In the genomic region with DNA sequence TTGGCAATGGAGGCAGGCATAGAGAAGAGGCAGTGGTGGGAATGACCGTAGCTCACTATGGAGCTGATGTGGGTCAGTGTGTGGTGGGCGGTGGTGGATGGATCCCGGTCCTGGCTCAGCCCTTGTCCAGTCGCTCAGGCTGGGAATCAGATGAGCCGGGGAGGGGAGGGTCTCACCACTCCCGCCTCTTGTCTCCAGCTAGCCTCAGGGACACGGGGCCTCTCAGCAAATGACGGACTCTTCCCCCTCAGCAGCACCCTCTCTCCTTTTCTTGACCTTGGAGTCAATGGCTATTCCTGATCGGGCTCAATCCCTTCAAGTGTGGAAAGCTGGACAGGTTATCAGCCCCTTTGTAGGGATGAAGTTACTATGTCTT, we compare ENCODE assay signal across 27 cellular contexts.
"Had no signal": no experiment of that assay in that cellular context is flagged by ENCODE, and none has a peak within 500 bp of the region (broad histone marks: within the 10 kb centered on the region; RNA-seq: fewer than 3 reads in every experiment).

No MANE protein-coding gene starts in this region.

- DNase-seq: activated CD4-positive, alpha-beta memory T cell treated with anti-CD3 and anti-CD28 coated beads for 36 hours; activated CD4-positive, alpha-beta T cell treated with anti-CD3 and anti-CD28 coated beads, Interleukin-2, amount 50 U/mL, for 1 hour; activated CD8-positive, alpha-beta memory T cell treated with anti-CD3 and anti-CD28 coated beads, Interleukin-2, amount 50 U/mL, for 4 hours; activated gamma-delta T cell treated with Interleukin-2 at 50 U/mL for 16 hours; activated naive CD4-positive, alpha-beta T cell treated with anti-CD3 and anti-CD28 coated beads for 36 hours; activated T-cell treated with anti-CD3 and anti-CD28 coated beads for 4 hours; activated T-cell treated with anti-CD3 and anti-CD28 coated beads, Interleukin-2, amount 50 U/mL, for 4 hours; amniotic stem cell; brain microvascular endothelial cell; central memory CD4-positive, alpha-beta T cell; MM.1S; MV-4-11; NCI-H1092; NCI-H1436 treated with DMSO at 0.1 percent for 48 hours; NCI-H1694 treated with DMSO at 0.1 percent for 48 hours; NCI-H2029; NCI-H345; NCI-H524 treated with DMSO at 0.1 percent for 48 hours; SHP77; SJCRH30 had no signal

- H3K27ac Mint-ChIP-seq: activated CD4-positive, alpha-beta memory T cell treated with anti-CD3 and anti-CD28 coated beads for 36 hours; activated naive CD4-positive, alpha-beta T cell treated with anti-CD3 and anti-CD28 coated beads for 36 hours; activated T-helper 1 cell treated with anti-CD3 and anti-CD28 coated beads, Interleukin-12 subunit alpha, Interleukin-12 subunit beta, Interleukin-2, Interleukin-4 antibody, amounts not matched to agents 30 ng/mL and 10 ng/mL and 1 ng/mL, durations not matched to agents 14 hours and 24 hours and 36 hours; T-helper 1 cell treated with Interleukin-12 subunit alpha and Interleukin-12 subunit beta and Interleukin-4 antibody, amounts not matched to agents 30 μg/mL and 1 μg/mL, for 36 hours; T-helper 2 cell treated with Interferon-gamma antibody and Interleukin-4, amounts not matched to agents 5 μg/mL and 100 μg/mL, for 36 hours had no signal

- H3K4me3 ChIP-seq: SJCRH30, SK-N-MC had no signal

- H3K36me3 Mint-ChIP-seq: activated CD4-positive, alpha-beta memory T cell treated with anti-CD3 and anti-CD28 coated beads for 36 hours; activated naive CD4-positive, alpha-beta T cell treated with anti-CD3 and anti-CD28 coated beads, Interleukin-2, amount 50 U/mL, for 72 hours had no signal

- ATAC-seq: activated naive CD4-positive, alpha-beta T cell treated with anti-CD3 and anti-CD28 coated beads, Interleukin-2, amount 50 U/mL, for 72 hours; activated T-cell treated with anti-CD3 and anti-CD28 coated beads, Interleukin-2, amount 50 U/mL, for 4 hours; Panc1 had no signal

- H3K36me3 ChIP-seq: brain microvascular endothelial cell, SJCRH30 had no signal

- H3K9me3 Mint-ChIP-seq: activated CD4-positive, alpha-beta memory T cell treated with anti-CD3 and anti-CD28 coated beads for 36 hours; activated naive CD4-positive, alpha-beta T cell treated with anti-CD3 and anti-CD28 coated beads for 36 hours; activated naive CD4-positive, alpha-beta T cell treated with anti-CD3 and anti-CD28 coated beads, Interleukin-2, amount 50 U/mL, for 72 hours; activated T-cell treated with anti-CD3 and anti-CD28 coated beads, Interleukin-2, amount 50 U/mL, for 4 hours; activated T-helper 1 cell treated with anti-CD3 and anti-CD28 coated beads, Interleukin-12 subunit alpha, Interleukin-12 subunit beta, Interleukin-2, Interleukin-4 antibody, amounts not matched to agents 30 ng/mL and 10 ng/mL and 1 ng/mL, durations not matched to agents 14 hours and 24 hours and 36 hours; T-helper 1 cell treated with Interleukin-12 subunit alpha and Interleukin-12 subunit beta and Interleukin-4 antibody, amounts not matched to agents 30 μg/mL and 1 μg/mL, for 36 hours; T-helper 2 cell treated with Interferon-gamma antibody and Interleukin-4, amounts not matched to agents 5 μg/mL and 100 μg/mL, for 36 hours had no signal

- H3K4me3 Mint-ChIP-seq: activated CD4-positive, alpha-beta memory T cell treated with anti-CD3 and anti-CD28 coated beads for 36 hours; activated naive CD4-positive, alpha-beta T cell treated with anti-CD3 and anti-CD28 coated beads for 36 hours; activated T-cell treated with anti-CD3 and anti-CD28 coated beads, Interleukin-2, amount 50 U/mL, for 4 hours; activated T-helper 1 cell treated with anti-CD3 and anti-CD28 coated beads, Interleukin-12 subunit alpha, Interleukin-12 subunit beta, Interleukin-2, Interleukin-4 antibody, amounts not matched to agents 30 ng/mL and 10 ng/mL and 1 ng/mL, durations not matched to agents 14 hours and 24 hours and 36 hours; T-helper 1 cell treated with Interleukin-12 subunit alpha and Interleukin-12 subunit beta and Interleukin-4 antibody, amounts not matched to agents 30 μg/mL and 1 μg/mL, for 36 hours; T-helper 2 cell treated with Interferon-gamma antibody and Interleukin-4, amounts not matched to agents 5 μg/mL and 100 μg/mL, for 36 hours had no signal

- H3K27me3 Mint-ChIP-seq: activated CD4-positive, alpha-beta memory T cell treated with anti-CD3 and anti-CD28 coated beads for 36 hours had no signal

- H3K9me3 ChIP-seq: SJCRH30 had no signal

- H3K27ac ChIP-seq: brain microvascular endothelial cell, KMS-11, SJCRH30, SK-N-MC had no signal

- H3K27me3 ChIP-seq: SJCRH30 had no signal
